ENCODE assay signal across 12 cellular contexts in genomic region chr16:51150159-51150893, GRCh38. TPM values are rescaled to one million over a fixed set of nuclear protein-coding genes. Genes with fewer than 3 reads are reported as not detected.
A peak's percentile ranks its signal among the peaks of the same experiment; 100 is the strongest.
DNase-seq lines count a peak whose midpoint lies in the region; ATAC-seq, FAIRE-seq and TF ChIP-seq lines count a peak whose summit lies in the region.
"Had no signal": no experiment of that assay in that cellular context is flagged by ENCODE, and none has a peak within 500 bp of the region (broad histone marks: within the 10 kb centered on the region; RNA-seq: fewer than 3 reads in every experiment).

No MANE protein-coding gene starts in this region.

- H3K27ac ChIP-seq in mammary epithelial cell (ENCODE audit: insufficient read depth, low read depth, low read length) (no peak overlapping the region), layer of hippocampus (ENCODE audit: low read depth, low read length) (peak overlapping the region; percentile 96), stomach (peak overlapping the region; percentile 59 to 83 (median 78))

- H3K4me3 ChIP-seq in mammary epithelial cell (replicated peaks in 1 of 3; ENCODE audit: insufficient read depth in 1 of 3, low read depth in 2 of 3, low read length in 3 of 3) (peak overlapping the region; percentile 32 to 54 (median 50)), stomach (peak overlapping the region; percentile 32 to 53 (median 46))

- no peaks in the 10 kb centered on the region for H3K79me2 ChIP-seq in mammary epithelial cell (ENCODE audit: insufficient read depth, low read length)

- H3K9me3 ChIP-seq in mammary epithelial cell (replicated peaks; ENCODE audit: insufficient read depth, low read length) (peaks cover 10% of the 10 kb centered on the region), stomach (peaks cover 0 to 19% (median 0%) of the 10 kb centered on the region in 4 donors)

- ATAC-seq in GM18867 (IDR thresholded peaks at IDR 0.05; ENCODE audit: unreplicated experiment), result no peak

- H4K20me1 ChIP-seq in mammary epithelial cell (ENCODE audit: insufficient read depth, low read length), result no peaks in the 10 kb centered on the region

- WGBS in mammary epithelial cell (ENCODE audit: low coverage, missing lambda C conversion rate), result 14% methylated on average over 11 of the region's 54 CpGs
- WGBS in stomach, 5 donors, result 2 to 6% (median 3%) methylated on average over 28 to 54 of the region's 54 CpGs

- dilution Hi-C loops in mammary epithelial cell (cut with HindIII; ENCODE audit: low sequenced_read_pairs), result no loop called here

- TF ChIP-seq CTCF in mammary epithelial cell (conservative IDR thresholded peaks at IDR 0.05 in 1 of 2, IDR thresholded peaks at IDR 0.05 in 1 of 2; ENCODE audit: extremely low read depth in 1 of 2, insufficient read depth in 1 of 2, low read depth in 1 of 2, low read length in 2 of 2) (no peak), stomach (IDR thresholded peaks at IDR 0.05) (no peak)

- H3K4me2 ChIP-seq in mammary epithelial cell (ENCODE audit: insufficient read depth, low read depth, low read length), result peak overlapping the region; percentile 92

- H3K27me3 ChIP-seq in mammary epithelial cell (ENCODE audit: insufficient read depth, low read length), result peaks cover 58% of the 10 kb centered on the region
- peaks cover 6% of the 10 kb centered on the region for H3K27me3 ChIP-seq in layer of hippocampus (ENCODE audit: control insufficient read depth, insufficient read depth, low read length)
- peaks cover 50 to 96% (median 63%) of the 10 kb centered on the region in 3 donors for H3K27me3 ChIP-seq in stomach

- DNase-seq in HK-2 (ENCODE audit: unreplicated experiment) (peak; percentile 56), mammary epithelial cell (no peak), stomach (no peak), DMS79 treated with DMSO at 0.1 percent for 48 hours (lab: John Stamatoyannopoulos, UW) (no peak), Ammon's horn (ENCODE audit: low spot score) (no peak), RCC 7860 (ENCODE audit: low spot score) (no peak)
- DNase-seq: NCI-H510A; stimulated activated CD8-positive, alpha-beta memory T cell treated with anti-CD3 and anti-CD28 coated beads, Interleukin-4, amount 100 ng/mL, for 48 hours had no signal

- H2AFZ ChIP-seq in mammary epithelial cell (ENCODE audit: low read depth, low read length), result peak overlapping the region; percentile 64

- in situ Hi-C loops in mammary epithelial cell (cut with MboI; ENCODE audit: low sequenced_read_pairs in 2 of 2), result no loop called here

- no peak for TF ChIP-seq EP300 in stomach (IDR thresholded peaks at IDR 0.05)

- BruUV-seq in mammary epithelial cell (replicated peaks; lab: Mats Ljungman, UMichigan), result no TSS peak

- no peak overlapping the region for H3K9ac ChIP-seq in mammary epithelial cell (ENCODE audit: insufficient read depth, low read length)

- no peak for TF ChIP-seq POLR2A in stomach (IDR thresholded peaks at IDR 0.05)

- no peak for FAIRE-seq in RCC 7860 (lab: Jason Lieb, UNC)
- FAIRE-seq: bronchial epithelial cell had no signal

- CTCF ChIA-PET in mammary epithelial cell (lab: Charles Lee; ENCODE audit: low non-redundant PET), result no interaction called here

- H3K4me1 ChIP-seq in mammary epithelial cell (ENCODE audit: insufficient read depth, low read length) (peaks cover 20% of the 10 kb centered on the region), stomach (peaks cover 29 to 57% (median 43%) of the 10 kb centered on the region in 4 donors)

- intact Hi-C loops in mammary epithelial cell (cut with micrococcal nuclease) (no loop called here), stomach (cut with DNase I; ENCODE audit: low total_unique reads) (no loop called here)

- H3K36me3 ChIP-seq in mammary epithelial cell (ENCODE audit: insufficient read depth, low read length) (no peaks in the 10 kb centered on the region), stomach (no peaks in the 10 kb centered on the region)

RNA-seq across cellular contexts. Expression of gene SALL1, which starts 0.7 kb away (rescaled TPM):
- total RNA-seq in mammary epithelial cell (1 to 10 TPM in 1 of 2 donors, not detected in 1; 1.3 TPM), stomach (1 to 10 TPM in 1 of 5 donors, under 1 TPM in 2, not detected in 2; 0.45 to 1.0 (median 0.92) TPM)
- polyA plus RNA-seq in mammary epithelial cell (0.56 TPM), stomach (1 to 10 TPM in 2 of 3 donors, under 1 TPM in 1; 0.43 to 6.3 (median 2.6) TPM)
- polyA minus RNA-seq in mammary epithelial cell, result 6.7 TPM
- total RNA-seq: bronchial epithelial cell, myocyte had no signal
